8 cellular contexts compared by ENCODE assay signal in genomic region chr18:48833701-48834394, GRCh38.
DNase-seq lines count a peak whose midpoint lies in the region; ATAC-seq and TF ChIP-seq lines count a peak whose summit lies in the region.

No MANE protein-coding gene starts in this region.

- DNase-seq in DMS79 treated with DMSO at 0.1 percent for 48 hours (lab: John Stamatoyannopoulos, UW) (peak; percentile 86), HK-2 (ENCODE audit: unreplicated experiment) (peak; percentile 37), fibroblast of mammary gland (ENCODE audit: low read depth) (peak; percentile 14), KG1 (lab: John Stamatoyannopoulos, UW) (no peak), epidermal melanocyte (ENCODE audit: insufficient read length, low spot score) (no peak)
- peak; percentile 54 for DNase-seq in activated CD4-positive, alpha-beta T cell treated with anti-CD3 and anti-CD28 coated beads, Interleukin-2, amount 50 U/mL, for 1 hour
- peak; percentile 29 for DNase-seq in stimulated activated CD4-positive, alpha-beta T cell treated with anti-CD3 and anti-CD28 coated beads, Interleukin-4, amount 100 ng/mL, for 1 hour

- peak overlapping the region; percentile 2 for H3K4me3 ChIP-seq in fibroblast of mammary gland (ENCODE audit: control insufficient read depth, low read depth, low read length)

- no peak for TF ChIP-seq CTCF in fibroblast of mammary gland (conservative IDR thresholded peaks at IDR 0.05; ENCODE audit: control insufficient read depth, insufficient read depth, low read depth, low read length)

- ATAC-seq in GM21390 (IDR thresholded peaks at IDR 0.05; ENCODE audit: unreplicated experiment), result peak; percentile 78

Comparison
In these comparisons a context has a peak if more than half of its experiments do, and no peak if none do; other contexts are left out.
1. DNase-seq: peak in DMS79 treated with DMSO at 0.1 percent for 48 hours (single experiment), HK-2 (single experiment), activated CD4-positive, alpha-beta T cell treated with anti-CD3 and anti-CD28 coated beads, Interleukin-2, amount 50 U/mL, for 1 hour (single experiment), fibroblast of mammary gland (single experiment) and stimulated activated CD4-positive, alpha-beta T cell treated with anti-CD3 and anti-CD28 coated beads, Interleukin-4, amount 100 ng/mL, for 1 hour (single experiment); none in KG1 (single experiment) and epidermal melanocyte (single experiment).